Comparison of ENCODE assay signal across 18 cellular contexts in the genomic region with DNA sequence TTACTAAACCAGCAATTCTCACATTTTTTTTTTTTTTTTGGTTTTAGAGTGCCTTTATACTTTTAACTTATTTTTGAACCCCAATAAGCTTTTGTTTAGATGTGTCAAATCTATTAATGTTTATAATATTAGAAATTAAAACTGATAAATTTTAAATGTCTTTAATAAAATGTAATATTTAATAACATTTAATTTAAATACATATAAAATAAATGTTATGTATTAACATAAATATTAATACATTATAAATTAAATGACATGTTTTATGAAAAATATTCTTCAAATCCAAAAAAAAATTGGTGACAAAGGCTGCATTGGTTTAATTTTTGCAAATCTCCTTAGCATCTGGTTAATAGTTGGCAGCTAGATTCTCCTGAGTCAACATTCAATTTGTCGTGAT.
A peak's percentile ranks its signal among the peaks of the same experiment; 100 is the strongest.
DNase-seq lines count a peak whose midpoint lies in the region; ATAC-seq, FAIRE-seq and TF ChIP-seq lines count a peak whose summit lies in the region.
"Had no signal": no experiment of that assay in that cellular context is flagged by ENCODE, and none has a peak within 500 bp of the region (broad histone marks: within the 10 kb centered on the region; RNA-seq: fewer than 3 reads in every experiment).

No MANE protein-coding gene starts in this region.

- no peak for TF ChIP-seq CTCF in dorsolateral prefrontal cortex (IDR thresholded peaks at IDR 0.05 in 54 of 56, conservative IDR thresholded peaks at IDR 0.05 in 2 of 56; ENCODE audit: low read depth in 1 of 56, partially characterized antibody in 56 of 56)
- no peak for TF ChIP-seq CTCF in pancreas (IDR thresholded peaks at IDR 0.05)
- no peak for TF ChIP-seq CTCF in prostate gland (IDR thresholded peaks at IDR 0.05)

- no peak for ATAC-seq in pancreas
- ATAC-seq: A549, GM12878 had no signal

- H3K4me3 ChIP-seq in dorsolateral prefrontal cortex = no peak overlapping the region
- no peak overlapping the region for H3K4me3 ChIP-seq in pancreas
- H3K4me3 ChIP-seq in prostate gland = no peak overlapping the region
- H3K4me3 ChIP-seq: A549, GM12878 had no signal

- intact Hi-C loops in dorsolateral prefrontal cortex (cut with DNase I) = loop anchor here in 1 of 2 donors (10.0 kb wide), 2 partner anchors 71 to 219 kb away; a partner anchor contains a TSS
- intact Hi-C loops in pancreas (cut with DNase I) = no loop called here
- intact Hi-C loops in prostate gland (cut with DNase I) = no loop called here

- FAIRE-seq in TTC549 (lab: Jason Lieb, UNC) = peak; percentile 93
- FAIRE-seq in pancreas (lab: Jason Lieb, UNC) = peak; percentile 72
- FAIRE-seq: A549, GM19239, H1, HTR-8/SVneo had no signal

- no peaks in the 10 kb centered on the region for H3K36me3 ChIP-seq in pancreas
- H3K36me3 ChIP-seq in prostate gland = no peaks in the 10 kb centered on the region

- 76 to 77% methylated on average over 1 of the region's 1 CpG for WGBS in pancreas, 2 donors
- 89% methylated on average over 1 of the region's 1 CpG for WGBS in prostate gland

- H3K27me3 ChIP-seq in dorsolateral prefrontal cortex = no peaks in the 10 kb centered on the region
- H3K27me3 ChIP-seq in pancreas = no peaks in the 10 kb centered on the region
- H3K27me3 ChIP-seq in prostate gland (replicated peaks; ENCODE audit: insufficient read depth) = no peaks in the 10 kb centered on the region

- H3K9me3 ChIP-seq in pancreas = no peaks in the 10 kb centered on the region
- no peaks in the 10 kb centered on the region for H3K9me3 ChIP-seq in prostate gland
- H3K9me3 ChIP-seq: A549 had no signal

- DNase-seq in dorsolateral prefrontal cortex (no peak), pancreas (no peak), OCI-M1 (lab: John Stamatoyannopoulos, UW) (no peak), prostate gland (ENCODE audit: low spot score) (no peak), NCI-H187 treated with DMSO at 0.1 percent for 48 hours (lab: John Stamatoyannopoulos, UW) (no peak)
- DNase-seq in stimulated activated CD8-positive, alpha-beta memory T cell treated with anti-CD3 and anti-CD28 coated beads, Interleukin-4, amount 100 ng/mL, for 48 hours = no peak
- DNase-seq: AML-193; CD4-positive, alpha-beta T cell; DMS79 treated with DMSO at 0.1 percent for 48 hours; H9; IMR-90 had no signal

- H3K4me1 ChIP-seq in pancreas (peaks cover 6 to 16% (median 9%) of the 10 kb centered on the region in 3 donors), prostate gland (replicated peaks) (no peaks in the 10 kb centered on the region)
- H3K4me1 ChIP-seq: A549 had no signal

- H3K27ac ChIP-seq in dorsolateral prefrontal cortex = peak overlapping the region in 48 of 59 donors; percentile 2 to 96 (median 76)
- no peak overlapping the region for H3K27ac ChIP-seq in pancreas
- H3K27ac ChIP-seq in prostate gland = no peak overlapping the region
- H3K27ac ChIP-seq: A549, C4-2B had no signal

- no peak for TF ChIP-seq POLR2A in prostate gland (IDR thresholded peaks at IDR 0.05)

Comparison
In these comparisons a context has a peak if more than half of its experiments do, and no peak if none do; other contexts are left out.
1. H3K27ac ChIP-seq: peak in dorsolateral prefrontal cortex (48 of 59); none in pancreas (0 of 4) and prostate gland (0 of 2).